8 cellular contexts compared by ENCODE assay signal in the genomic region with DNA sequence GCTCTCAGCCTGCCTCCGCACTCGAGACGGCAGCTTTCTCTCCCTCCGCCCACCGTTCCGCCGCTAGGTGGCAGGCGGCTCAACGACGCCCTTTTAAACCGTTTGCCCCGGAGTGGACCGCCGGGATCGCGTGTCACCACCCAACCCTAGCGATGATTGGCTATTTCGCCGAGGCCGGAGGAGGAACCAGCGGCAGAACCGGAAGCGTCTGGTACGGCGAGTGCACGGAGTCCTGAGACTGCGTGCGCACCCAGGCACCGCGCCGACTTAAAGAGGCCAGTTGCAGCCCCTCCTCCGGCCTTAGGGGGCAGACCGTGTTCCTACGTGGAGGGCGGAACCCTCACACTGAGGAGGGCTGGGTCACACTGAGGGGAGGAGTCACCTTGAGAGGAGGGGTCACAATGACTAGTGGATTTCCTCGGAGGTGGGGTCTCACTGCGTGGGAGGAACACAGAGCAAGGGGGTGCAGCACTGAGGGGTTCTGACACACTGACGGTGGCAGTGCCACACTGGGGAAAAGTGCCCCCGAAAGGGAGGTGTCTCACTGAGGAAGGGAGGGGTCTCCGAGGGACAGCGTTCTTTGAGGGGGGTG.
DNase-seq lines count a peak whose midpoint lies in the region; ATAC-seq and TF ChIP-seq lines count a peak whose summit lies in the region.

No MANE protein-coding gene starts in this region.

- no peaks in the 10 kb centered on the region for H3K9me3 ChIP-seq in OCI-LY1 (ENCODE audit: low read length)

- peak overlapping the region; percentile 80 for H3K9ac ChIP-seq in OCI-LY1 (ENCODE audit: low read length)

- H2AFZ ChIP-seq in OCI-LY1 (ENCODE audit: low read length): no peak overlapping the region

- H3K27me3 ChIP-seq in OCI-LY1 (ENCODE audit: insufficient read depth, low read length): no peaks in the 10 kb centered on the region

- DNase-seq in DMS 273 treated with DMSO at 0.1 percent for 48 hours (lab: John Stamatoyannopoulos, UW) (peak; percentile 96), HuH-7 (ENCODE audit: low spot score) (peak; percentile 98), activated T-cell treated with anti-CD3 and anti-CD28 coated beads for 24 hours (ENCODE audit: low read depth) (peak; percentile 99), epidermal melanocyte (ENCODE audit: insufficient read length, low spot score) (peak; percentile 99), middle frontal gyrus (ENCODE audit: extremely low spot score, low spot score) (peak; percentile 99)
- DNase-seq in stimulated activated CD8-positive, alpha-beta memory T cell treated with anti-CD3 and anti-CD28 coated beads, Interleukin-2, amount 100 ng/mL, for 48 hours (ENCODE audit: low read depth in 2 of 2): peak; percentile 99

- peak overlapping the region; percentile 90 for H3K4me2 ChIP-seq in OCI-LY1 (ENCODE audit: low read length)

- H3K4me3 ChIP-seq in OCI-LY1 (ENCODE audit: low read depth, low read length, poor library complexity, severe bottlenecking): peak overlapping the region; percentile 80

- no peaks in the 10 kb centered on the region for H3F3A ChIP-seq in OCI-LY1 (ENCODE audit: insufficient read depth, low read length)

- peaks cover 24% of the 10 kb centered on the region for H3K36me3 ChIP-seq in OCI-LY1 (ENCODE audit: insufficient read depth, low read length)

- ATAC-seq in GM21515 (IDR thresholded peaks at IDR 0.05; ENCODE audit: unreplicated experiment): peak; percentile 76

- no peaks in the 10 kb centered on the region for H3K9me2 ChIP-seq in OCI-LY1 (ENCODE audit: low read depth, low read length)

- peak; percentile 87 for TF ChIP-seq CTCF in OCI-LY1 (IDR thresholded peaks at IDR 0.05; ENCODE audit: low read length)

- H4K20me1 ChIP-seq in OCI-LY1 (ENCODE audit: insufficient read depth, low read length): no peaks in the 10 kb centered on the region

- peaks cover 11% of the 10 kb centered on the region; the same call in 1 of the 2 replicates for H3K79me2 ChIP-seq in OCI-LY1 (ENCODE audit: insufficient read depth, low read length)

- H3K27ac ChIP-seq in OCI-LY1 (ENCODE audit: low read depth, low read length, poor library complexity, severe bottlenecking): peak overlapping the region; percentile 84

- peaks cover 35% of the 10 kb centered on the region for H3K4me1 ChIP-seq in OCI-LY1 (ENCODE audit: insufficient read depth, low read length, severe bottlenecking)

Comparison
In these comparisons a context has a peak if more than half of its experiments do, and no peak if none do; other contexts are left out.
1. Peak in every context shown above with its lines: DNase-seq, ATAC-seq, H3K4me3 ChIP-seq and H3K27ac ChIP-seq.